ENCODE assay signal across 8 cellular contexts in the genomic region with DNA sequence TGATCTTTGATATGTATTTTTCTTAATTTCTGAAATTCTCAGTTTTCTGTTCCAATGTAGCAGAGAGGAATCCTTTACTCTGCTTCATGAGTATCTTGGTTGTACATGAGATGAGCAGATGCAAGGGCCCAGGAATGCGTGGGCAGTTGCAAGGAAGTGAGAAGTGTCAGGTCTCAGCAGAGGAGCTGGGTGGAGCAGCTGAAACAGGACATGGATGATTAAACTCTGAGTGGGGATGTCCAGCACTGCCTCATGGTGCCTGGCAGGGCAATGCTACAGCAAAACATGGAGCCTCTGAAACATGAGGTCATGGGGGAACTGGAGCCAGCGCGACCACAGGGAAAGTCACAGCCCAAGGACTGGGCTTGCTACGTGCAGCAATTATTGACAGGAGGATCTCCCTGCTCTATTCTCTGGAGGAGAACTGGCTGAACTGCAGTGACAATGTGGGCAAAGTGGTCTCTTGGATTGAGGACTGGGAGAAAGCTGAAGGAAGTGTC. TPM values are rescaled to one million over a fixed set of nuclear protein-coding genes. Genes with fewer than 3 reads are reported as not detected.
DNase-seq lines count a peak whose midpoint lies in the region; ATAC-seq and TF ChIP-seq lines count a peak whose summit lies in the region.

No MANE protein-coding gene starts in this region.

- H3K4me3 ChIP-seq in left ventricle myocardium inferior = no peak overlapping the region
- H3K4me3 ChIP-seq in coronary artery = no peak overlapping the region

- peaks cover 17% of the 10 kb centered on the region for H3K4me1 Mint-ChIP-seq in T-helper 1 cell treated with Interleukin-12 subunit alpha and Interleukin-12 subunit beta and Interleukin-4 antibody, amounts not matched to agents 30 μg/mL and 1 μg/mL, for 36 hours (ENCODE audit: low read depth)
- H3K4me1 Mint-ChIP-seq in stimulated activated naive CD8-positive, alpha-beta T cell treated with anti-CD3 and anti-CD28 coated beads, Interleukin-15, Interleukin-2, amounts not matched to agents 100 ng/mL and 50 ng/mL, for 24 hours (ENCODE audit: low read depth) = peaks cover 15% of the 10 kb centered on the region

- TF ChIP-seq CTCF in left ventricle myocardium inferior (IDR thresholded peaks at IDR 0.05; ENCODE audit: borderline replicate concordance) = no peak
- TF ChIP-seq CTCF in coronary artery (IDR thresholded peaks at IDR 0.05) = no peak

- H3K36me3 ChIP-seq in left ventricle myocardium inferior = no peaks in the 10 kb centered on the region

- ATAC-seq in Right ventricle myocardium inferior (peak; percentile 33), HG02943 (IDR thresholded peaks at IDR 0.05; ENCODE audit: low read depth, unreplicated experiment) (peak; percentile 63)

- H3K27me3 Mint-ChIP-seq in T-helper 1 cell treated with Interleukin-12 subunit alpha and Interleukin-12 subunit beta and Interleukin-4 antibody, amounts not matched to agents 30 μg/mL and 1 μg/mL, for 36 hours (ENCODE audit: low read depth) = no peaks in the 10 kb centered on the region
- H3K27me3 Mint-ChIP-seq in stimulated activated naive CD8-positive, alpha-beta T cell treated with anti-CD3 and anti-CD28 coated beads, Interleukin-15, Interleukin-2, amounts not matched to agents 100 ng/mL and 50 ng/mL, for 24 hours = peaks cover 9% of the 10 kb centered on the region

- H3K36me3 Mint-ChIP-seq in T-helper 1 cell treated with Interleukin-12 subunit alpha and Interleukin-12 subunit beta and Interleukin-4 antibody, amounts not matched to agents 30 μg/mL and 1 μg/mL, for 36 hours (ENCODE audit: low read depth) = peaks cover 2% of the 10 kb centered on the region
- H3K36me3 Mint-ChIP-seq in stimulated activated naive CD8-positive, alpha-beta T cell treated with anti-CD3 and anti-CD28 coated beads, Interleukin-15, Interleukin-2, amounts not matched to agents 100 ng/mL and 50 ng/mL, for 24 hours (ENCODE audit: low read depth) = no peaks in the 10 kb centered on the region

- H3K4me3 Mint-ChIP-seq in T-helper 1 cell treated with Interleukin-12 subunit alpha and Interleukin-12 subunit beta and Interleukin-4 antibody, amounts not matched to agents 30 μg/mL and 1 μg/mL, for 36 hours = peak overlapping the region; percentile 1
- H3K4me3 Mint-ChIP-seq in stimulated activated naive CD8-positive, alpha-beta T cell treated with anti-CD3 and anti-CD28 coated beads, Interleukin-15, Interleukin-2, amounts not matched to agents 100 ng/mL and 50 ng/mL, for 24 hours = no peak overlapping the region

- H3K27ac ChIP-seq in left ventricle myocardium inferior (replicated peaks) (peak overlapping the region; percentile 51), coronary artery (no peak overlapping the region)

- peaks cover 42% of the 10 kb centered on the region for H3K4me1 ChIP-seq in left ventricle myocardium inferior

- intact Hi-C loops in Right ventricle myocardium inferior (cut with DNase I) = no loop called here
- intact Hi-C loops in cardiac septum (cut with DNase I) = no loop called here
- intact Hi-C loops in left ventricle myocardium inferior (cut with micrococcal nuclease) = no loop called here

- DNase-seq in Right ventricle myocardium inferior (ENCODE audit: missing footprints) (peak; percentile 50), cardiac septum (ENCODE audit: low spot score) (no peak), left ventricle myocardium inferior (peak; percentile 50), NCI-H2107 treated with DMSO at 0.1 percent for 48 hours (lab: John Stamatoyannopoulos, UW; ENCODE audit: unreplicated experiment) (no peak), coronary artery (ENCODE audit: low spot score) (no peak)

- peaks cover 4% of the 10 kb centered on the region for H3K9me3 Mint-ChIP-seq in T-helper 1 cell treated with Interleukin-12 subunit alpha and Interleukin-12 subunit beta and Interleukin-4 antibody, amounts not matched to agents 30 μg/mL and 1 μg/mL, for 36 hours
- no peaks in the 10 kb centered on the region for H3K9me3 Mint-ChIP-seq in stimulated activated naive CD8-positive, alpha-beta T cell treated with anti-CD3 and anti-CD28 coated beads, Interleukin-15, Interleukin-2, amounts not matched to agents 100 ng/mL and 50 ng/mL, for 24 hours

- H3K27ac Mint-ChIP-seq in T-helper 1 cell treated with Interleukin-12 subunit alpha and Interleukin-12 subunit beta and Interleukin-4 antibody, amounts not matched to agents 30 μg/mL and 1 μg/mL, for 36 hours = peak overlapping the region; percentile 17
- H3K27ac Mint-ChIP-seq in stimulated activated naive CD8-positive, alpha-beta T cell treated with anti-CD3 and anti-CD28 coated beads, Interleukin-15, Interleukin-2, amounts not matched to agents 100 ng/mL and 50 ng/mL, for 24 hours = peak overlapping the region; percentile 46

- H3K27me3 ChIP-seq in left ventricle myocardium inferior (ENCODE audit: low read depth) = no peaks in the 10 kb centered on the region

- no peaks in the 10 kb centered on the region for H3K9me3 ChIP-seq in left ventricle myocardium inferior (replicated peaks)

RNA-seq across cellular contexts. Expression of a gene that starts 48.4 kb away (rescaled TPM):
- total RNA-seq in Right ventricle myocardium inferior (3.6 TPM), cardiac septum (7.5 TPM), left ventricle myocardium inferior (4.3 TPM)

Comparison
In these comparisons a context has a peak if more than half of its experiments do, and no peak if none do; other contexts are left out.
1. DNase-seq: peak in Right ventricle myocardium inferior (single experiment) and left ventricle myocardium inferior (single experiment); none in cardiac septum (single experiment), NCI-H2107 treated with DMSO at 0.1 percent for 48 hours (single experiment) and coronary artery (single experiment).